8 cellular contexts compared by ENCODE assay signal in genomic region chr6:75084872-75085381, GRCh38.
DNase-seq lines count a peak whose midpoint lies in the region; ATAC-seq, FAIRE-seq and TF ChIP-seq lines count a peak whose summit lies in the region.
"Had no signal": no experiment of that assay in that cellular context is flagged by ENCODE, and none has a peak within 500 bp of the region (broad histone marks: within the 10 kb centered on the region; RNA-seq: fewer than 3 reads in every experiment).

No MANE protein-coding gene starts in this region.

- H3K9me3 ChIP-seq in H1 (ENCODE audit: insufficient read depth in 2 of 2, low read depth in 1 of 2, low read length in 1 of 2) (no peaks in the 10 kb centered on the region), lung (ENCODE audit: control insufficient read depth in 2 of 2, insufficient read depth in 1 of 2, low read length in 1 of 2) (peaks cover 0 to 3% of the 10 kb centered on the region in 2 donors), testis (no peaks in the 10 kb centered on the region)

- no peaks in the 10 kb centered on the region for H4K20me1 ChIP-seq in H1 (replicated peaks in 1 of 2; ENCODE audit: control insufficient read depth in 1 of 2, insufficient read depth in 2 of 2, low read length in 2 of 2)

- TF ChIP-seq CTCF in H1 (IDR thresholded peaks at IDR 0.05; ENCODE audit: control extremely low read depth in 1 of 3, insufficient read depth in 1 of 3, low read depth in 1 of 3, low read length in 3 of 3) (no peak), lung (IDR thresholded peaks at IDR 0.05; ENCODE audit: control extremely low read depth, extremely low read depth) (no peak), testis (IDR thresholded peaks at IDR 0.05) (no peak)

- H2AFZ ChIP-seq in H1 (ENCODE audit: low read length): peak overlapping the region; percentile 85

- H3K27ac ChIP-seq in H1 (ENCODE audit: low read depth, low read length): no peak overlapping the region
- H3K27ac ChIP-seq in lung (ENCODE audit: low read depth in 1 of 2, low read length in 1 of 2): no peak overlapping the region
- H3K27ac ChIP-seq in testis: no peak overlapping the region

- peak; percentile 7 for FAIRE-seq in H1 (lab: Jason Lieb, UNC)

- H3K79me2 ChIP-seq in H1 (ENCODE audit: control insufficient read depth in 1 of 2, insufficient read depth in 2 of 2, low read length in 2 of 2): no peaks in the 10 kb centered on the region

- H3K4me1 ChIP-seq in H1 (replicated peaks in 1 of 4; ENCODE audit: control insufficient read depth in 3 of 4, insufficient read depth in 4 of 4, low read length in 3 of 4) (peaks cover 0 to 12% (median 2%) of the 10 kb centered on the region in 4 experiments; a peak in 4 of 7 replicates), lung (ENCODE audit: control insufficient read depth in 2 of 2, insufficient read depth in 2 of 2, low read length in 2 of 2) (peaks cover 0 to 2% of the 10 kb centered on the region in 2 donors), testis (peaks cover 4% of the 10 kb centered on the region)

- TF ChIP-seq POLR2A in H1 (IDR thresholded peaks at IDR 0.05; ENCODE audit: control extremely low read depth in 1 of 2, low read depth in 2 of 2, low read length in 2 of 2) (no peak), testis (IDR thresholded peaks at IDR 0.05) (no peak)

- H4K8ac ChIP-seq in H1 (ENCODE audit: extremely low read depth, insufficient read depth, low read length): peak overlapping the region; percentile 62; the same call in 1 of the 2 replicates

- H3K4me3 ChIP-seq in H1 (ENCODE audit: extremely low read depth in 1 of 4, insufficient read depth in 2 of 4, low read depth in 3 of 4, low read length in 4 of 4) (peak overlapping the region; percentile 21 to 51 (median 37); a peak in 7 of 8 replicates), lung (no peak overlapping the region), testis (peak overlapping the region; percentile 7 to 53)

- no peak for TF ChIP-seq RAD21 in H1 (IDR thresholded peaks at IDR 0.05 in 1 of 2, conservative IDR thresholded peaks at IDR 0.05 in 1 of 2; ENCODE audit: low read depth in 2 of 2, low read length in 2 of 2)

- WGBS in H1 (ENCODE audit: extremely low coverage in 1 of 2, insufficient coverage in 1 of 2, insufficient read length in 1 of 2, insufficient replicate concordance in 2 of 2, low coverage in 1 of 2, low lambda C conversion rate in 2 of 2, missing lambda C conversion rate in 1 of 2), 2 experiments: 34% methylated on average over 33 of the region's 33 CpGs; no CpG with 5 or more reads in 1 of the 2 experiments
- WGBS in lung, 2 donors: 13 to 27% methylated on average over 33 of the region's 33 CpGs
- WGBS in testis, 2 donors: 9 to 12% methylated on average over 11 to 33 of the region's 33 CpGs

- no peak overlapping the region for H2BK15ac ChIP-seq in H1 (ENCODE audit: low read length)

- no peak overlapping the region for H2BK20ac ChIP-seq in H1 (ENCODE audit: low read length)

- H4K5ac ChIP-seq in H1 (ENCODE audit: insufficient read length, low read depth, low read length): no peak overlapping the region

- no peak overlapping the region for H3K18ac ChIP-seq in H1 (ENCODE audit: extremely low read depth, low read length)

- intact Hi-C loops in testis (cut with DNase I; ENCODE audit: low total_unique reads): no loop called here

- H4K91ac ChIP-seq in H1 (replicated peaks; ENCODE audit: insufficient read length, low read length): no peak overlapping the region

- H3K14ac ChIP-seq in H1 (ENCODE audit: insufficient read length): no peak overlapping the region

- POLR2A ChIA-PET in H1 (lab: Charles Lee; ENCODE audit: partially characterized antibody): no interaction called here

- H3K27me3 ChIP-seq in H1 (replicated peaks in 1 of 4; ENCODE audit: control insufficient read depth in 3 of 4, extremely low read depth in 1 of 4, insufficient read depth in 3 of 4, low read length in 3 of 4): peaks cover 0 to 3% (median under 1%) of the 10 kb centered on the region in 4 experiments; a peak in 5 of 7 replicates
- H3K27me3 ChIP-seq in lung (ENCODE audit: control insufficient read depth, insufficient read depth): no peaks in the 10 kb centered on the region
- H3K27me3 ChIP-seq in testis: no peaks in the 10 kb centered on the region

- H3K9ac ChIP-seq in H1 (replicated peaks in 1 of 4; ENCODE audit: extremely low read depth in 1 of 4, low read depth in 3 of 4, low read length in 3 of 4): peak overlapping the region in 1 of 4 experiments; percentile 58; a peak in 2 of 7 replicates

- no peak overlapping the region for H3K4ac ChIP-seq in H1 (replicated peaks; ENCODE audit: insufficient read length, low read depth, low read length)

- CTCF ChIA-PET in H1 (lab: Charles Lee; ENCODE audit: partially characterized antibody): interaction anchor here (1.6 kb wide), 1 partner anchor 126 kb away, joined by 4 read pairs; no protein-coding TSS in a partner anchor

- TF ChIP-seq EP300 in H1 (IDR thresholded peaks at IDR 0.05; ENCODE audit: borderline replicate concordance in 1 of 2, low read depth in 2 of 2, low read length in 2 of 2): no peak

- no peak overlapping the region for H2AK5ac ChIP-seq in H1 (ENCODE audit: low read depth, low read length)

- no peak overlapping the region for H3K23ac ChIP-seq in H1 (ENCODE audit: insufficient read length)

- H3K23me2 ChIP-seq in H1 (ENCODE audit: low read depth, low read length): peaks cover 6% of the 10 kb centered on the region

- no peaks in the 10 kb centered on the region for H3K79me1 ChIP-seq in H1 (ENCODE audit: low read depth, low read length)

- H2BK120ac ChIP-seq in H1 (replicated peaks; ENCODE audit: low read depth, low read length): no peak overlapping the region

- H3K36me3 ChIP-seq in H1 (ENCODE audit: control insufficient read depth in 2 of 4, insufficient read depth in 4 of 4, low read length in 3 of 4): no peaks in the 10 kb centered on the region
- no peaks in the 10 kb centered on the region for H3K36me3 ChIP-seq in lung (ENCODE audit: control insufficient read depth in 2 of 2, insufficient read depth in 2 of 2, low read length in 2 of 2)
- H3K36me3 ChIP-seq in testis (ENCODE audit: low read depth, missing control alignments): no peaks in the 10 kb centered on the region

- DNase-seq in NCI-H510A treated with DMSO at 0.1 percent for 48 hours (lab: John Stamatoyannopoulos, UW) (peak; percentile 15), H1 (ENCODE audit: low read depth in 1 of 2, low spot score in 2 of 2) (peak in 1 of 2 experiments; percentile 52), lung (ENCODE audit: low spot score) (peak; percentile 38), testis (peak; percentile 69)
- DNase-seq: cerebellar nuclear complex had no signal

- H2BK12ac ChIP-seq in H1 (ENCODE audit: low read depth, low read length): peak overlapping the region; percentile 63; the same call in 1 of the 2 replicates

- H3K56ac ChIP-seq in H1 (replicated peaks; ENCODE audit: insufficient read length, low read depth, low read length): no peak overlapping the region

- peak; percentile 41 for ATAC-seq in lung (ENCODE audit: insufficient read depth, low FRiP score)
- no peak for ATAC-seq in GM19395 (IDR thresholded peaks at IDR 0.05; ENCODE audit: unreplicated experiment)
- ATAC-seq in GM18519 (IDR thresholded peaks at IDR 0.05; ENCODE audit: low FRiP score, unreplicated experiment): no peak
- ATAC-seq in HG02571 (IDR thresholded peaks at IDR 0.05; ENCODE audit: unreplicated experiment): no peak

- no peak overlapping the region for H2BK5ac ChIP-seq in H1 (ENCODE audit: low read depth, low read length)

- peak overlapping the region; percentile 60 to 95 for H3K4me2 ChIP-seq in H1 (ENCODE audit: insufficient read depth in 1 of 2, low read depth in 2 of 2, low read length in 2 of 2)

TF ChIP-seq in H1, 55 proteins besides CTCF, POLR2A, EP300 and RAD21:
- TF ChIP-seq RFX5 (IDR thresholded peaks at IDR 0.05; ENCODE audit: borderline replicate concordance, low read depth, low read length) (no peak), SRF (IDR thresholded peaks at IDR 0.05; ENCODE audit: low read depth, low read length) (no peak), CBX8 (IDR thresholded peaks at IDR 0.05; ENCODE audit: borderline replicate concordance, low read depth, low read length) (no peak), KDM5A (IDR thresholded peaks at IDR 0.05; ENCODE audit: low read length) (no peak), GABPA (IDR thresholded peaks at IDR 0.05; ENCODE audit: borderline replicate concordance, insufficient read depth, low read length) (no peak), JUN (IDR thresholded peaks at IDR 0.05; ENCODE audit: low read depth, low read length) (no peak), KDM4A (IDR thresholded peaks at IDR 0.05; ENCODE audit: low read depth, low read length, severe bottlenecking) (peak; percentile 47), NANOG (IDR thresholded peaks at IDR 0.05; ENCODE audit: insufficient read depth, low read depth, low read length, poor library complexity, severe bottlenecking) (no peak), JUND (IDR thresholded peaks at IDR 0.05; ENCODE audit: low read length) (no peak), MAFK (IDR thresholded peaks at IDR 0.05; ENCODE audit: low read depth, low read length) (no peak), HDAC2 (IDR thresholded peaks at IDR 0.05; ENCODE audit: borderline replicate concordance in 1 of 2, low read depth in 2 of 2, low read length in 2 of 2) (0 out of 4 replicates have a peak, but pooled peaks of 1 of the 2 experiments have one; percentile 57), HDAC6 (IDR thresholded peaks at IDR 0.05; ENCODE audit: low read depth, low read length) (no peak), BACH1 (IDR thresholded peaks at IDR 0.05; ENCODE audit: low read length) (no peak), ASH2L (IDR thresholded peaks at IDR 0.05; ENCODE audit: low read length) (no peak), KDM1A (IDR thresholded peaks at IDR 0.05; ENCODE audit: borderline replicate concordance, low read length) (no peak)
